In genomic region chr5:113295111-113295539, GRCh38 we compare ENCODE assay signal across 8 cellular contexts.
A peak's percentile ranks its signal among the peaks of the same experiment; 100 is the strongest.
DNase-seq lines count a peak whose midpoint lies in the region; ATAC-seq and TF ChIP-seq lines count a peak whose summit lies in the region.

No MANE protein-coding gene starts in this region.

- no peaks in the 10 kb centered on the region for H3K36me3 ChIP-seq in lower lobe of right lung
- H3K36me3 ChIP-seq in uterus: no peaks in the 10 kb centered on the region

- H3K27me3 ChIP-seq in lower lobe of right lung (ENCODE audit: low read depth): peaks cover 8% of the 10 kb centered on the region
- H3K27me3 ChIP-seq in uterus: no peaks in the 10 kb centered on the region

- no peaks in the 10 kb centered on the region for H3K9me3 ChIP-seq in lower lobe of right lung
- no peaks in the 10 kb centered on the region for H3K9me3 ChIP-seq in uterus

- H3K4me3 ChIP-seq in cardiac fibroblast (replicated peaks in 1 of 2; ENCODE audit: low read depth in 2 of 2, low read length in 2 of 2) (peak overlapping the region; percentile 70 to 79), lower lobe of right lung (peak overlapping the region; percentile 66), uterus (peak overlapping the region; percentile 42 to 97)

- no peaks in the 10 kb centered on the region for H3K9me3 Mint-ChIP-seq in activated naive CD4-positive, alpha-beta T cell treated with anti-CD3 and anti-CD28 coated beads, Interleukin-2, amount 10 ng/mL, durations not matched to agents 7 days and 5 days

- TF ChIP-seq CTCF in cardiac fibroblast (IDR thresholded peaks at IDR 0.05; ENCODE audit: low read depth, low read length) (no peak), lower lobe of right lung (IDR thresholded peaks at IDR 0.05) (no peak), uterus (IDR thresholded peaks at IDR 0.05) (peak in 1 of 4 experiments; percentile 3)

- H3K4me3 Mint-ChIP-seq in activated naive CD4-positive, alpha-beta T cell treated with anti-CD3 and anti-CD28 coated beads, Interleukin-2, amount 10 ng/mL, durations not matched to agents 7 days and 5 days: peak overlapping the region; percentile 81

- H3K4me1 ChIP-seq in lower lobe of right lung (peaks cover 12% of the 10 kb centered on the region), uterus (peaks cover 0 to 4% of the 10 kb centered on the region in 2 donors)

- no peak for TF ChIP-seq POLR2A in uterus (IDR thresholded peaks at IDR 0.05)

- intact Hi-C loops in lower lobe of right lung (cut with DNase I): no loop called here
- intact Hi-C loops in uterus (cut with DNase I; ENCODE audit: low total_unique reads): no loop called here

- DNase-seq in activated naive CD4-positive, alpha-beta T cell treated with anti-CD3 and anti-CD28 coated beads, Interleukin-2, amount 10 ng/mL, durations not matched to agents 7 days and 5 days: no peak
- DNase-seq in activated naive CD4-positive, alpha-beta T cell treated with anti-CD3 and anti-CD28 coated beads, Interleukin-2, amount 50 U/mL, for 16 hours: no peak
- DNase-seq in cardiac fibroblast (ENCODE audit: low read depth in 2 of 2): no peak
- DNase-seq in lower lobe of right lung: no peak
- no peak for DNase-seq in uterus
- DNase-seq in OCI-M2 (lab: John Stamatoyannopoulos, UW; ENCODE audit: unreplicated experiment): no peak
- DNase-seq in MV-4-11 (lab: John Stamatoyannopoulos, UW): no peak
- DNase-seq in NCI-H2029 (lab: John Stamatoyannopoulos, UW): no peak

- CTCF ChIA-PET in activated naive CD4-positive, alpha-beta T cell treated with anti-CD3 and anti-CD28 coated beads, Interleukin-2, amount 10 ng/mL, durations not matched to agents 7 days and 5 days (lab: Charles Lee): interaction anchor here (0.8 to 3.2 kb wide), 3 partner anchors 23 to 299 kb away, joined by 3 to 11 read pairs (median 5); no protein-coding TSS in a partner anchor

- H3K27ac ChIP-seq in lower lobe of right lung (no peak overlapping the region), uterus (peak overlapping the region; percentile 93 to 97)

- no peak overlapping the region for H3K27ac Mint-ChIP-seq in activated naive CD4-positive, alpha-beta T cell treated with anti-CD3 and anti-CD28 coated beads, Interleukin-2, amount 10 ng/mL, durations not matched to agents 7 days and 5 days

- H3K36me3 Mint-ChIP-seq in activated naive CD4-positive, alpha-beta T cell treated with anti-CD3 and anti-CD28 coated beads, Interleukin-2, amount 10 ng/mL, durations not matched to agents 7 days and 5 days: no peaks in the 10 kb centered on the region

- no peak for ATAC-seq in lower lobe of right lung

- peaks cover 72% of the 10 kb centered on the region for H3K27me3 Mint-ChIP-seq in activated naive CD4-positive, alpha-beta T cell treated with anti-CD3 and anti-CD28 coated beads, Interleukin-2, amount 10 ng/mL, durations not matched to agents 7 days and 5 days

- H3K4me1 Mint-ChIP-seq in activated naive CD4-positive, alpha-beta T cell treated with anti-CD3 and anti-CD28 coated beads, Interleukin-2, amount 10 ng/mL, durations not matched to agents 7 days and 5 days: peaks cover 21% of the 10 kb centered on the region
